18 cellular contexts compared by ENCODE assay signal in the genomic region with DNA sequence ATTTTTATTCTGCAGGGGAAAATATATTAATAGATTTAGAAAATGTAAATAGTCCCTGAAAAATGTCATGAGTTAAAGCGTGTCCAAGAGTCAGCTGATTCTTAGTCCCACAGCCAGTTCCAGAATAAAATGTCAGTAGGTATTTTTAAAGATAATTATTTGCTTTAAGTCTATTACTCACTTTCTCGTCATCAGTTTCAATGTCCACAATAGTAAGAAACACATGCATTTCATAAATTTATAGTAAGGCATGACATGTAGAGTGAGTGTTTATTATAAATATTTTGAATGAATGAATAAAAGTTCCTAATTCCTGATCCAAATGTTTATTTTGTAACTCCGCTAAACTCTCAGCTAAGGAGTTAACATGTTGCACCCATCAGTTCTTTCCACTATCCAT.
DNase-seq lines count a peak whose midpoint lies in the region; ATAC-seq and TF ChIP-seq lines count a peak whose summit lies in the region.
"Had no signal": no experiment of that assay in that cellular context is flagged by ENCODE, and none has a peak within 500 bp of the region (broad histone marks: within the 10 kb centered on the region; RNA-seq: fewer than 3 reads in every experiment).

No MANE protein-coding gene starts in this region.

- TF ChIP-seq CTCF in AG04450 (IDR thresholded peaks at IDR 0.05; ENCODE audit: low read depth, low read length) (no peak), mammary epithelial cell (conservative IDR thresholded peaks at IDR 0.05 in 1 of 2, IDR thresholded peaks at IDR 0.05 in 1 of 2; ENCODE audit: extremely low read depth in 1 of 2, insufficient read depth in 1 of 2, low read depth in 1 of 2, low read length in 2 of 2) (no peak)

- ATAC-seq in GM21515 (IDR thresholded peaks at IDR 0.05; ENCODE audit: unreplicated experiment), result no peak
- ATAC-seq: HepG2, K562, Panc1 had no signal

- H3K4me1 ChIP-seq in mammary epithelial cell (ENCODE audit: insufficient read depth, low read length), result peaks cover 2% of the 10 kb centered on the region
- H3K4me1 ChIP-seq in trophoblast cell (ENCODE audit: control insufficient read depth in 1 of 2, insufficient read depth in 2 of 2, low read length in 2 of 2), result no peaks in the 10 kb centered on the region
- H3K4me1 ChIP-seq: BLaER1 treated with 17β-estradiol and CSF1 and Interleukin-3, amounts not matched to agents 10 nM and 100 nM had no signal

- H3K23ac ChIP-seq in trophoblast cell (ENCODE audit: low read length), result no peak overlapping the region

- POLR2A ChIA-PET in AG04450 (lab: Yijun Ruan, JAX), result no interaction called here

- H2BK12ac ChIP-seq in trophoblast cell (ENCODE audit: low read length), result peak overlapping the region; percentile 9

- no peak overlapping the region for H2AK5ac ChIP-seq in trophoblast cell (ENCODE audit: low read length)

- H2BK5ac ChIP-seq in trophoblast cell (ENCODE audit: low read depth, low read length, poor library complexity), result no peak overlapping the region

- in situ Hi-C loops in mammary epithelial cell (cut with MboI; ENCODE audit: low sequenced_read_pairs in 2 of 2), result no loop called here

- CTCF ChIA-PET in AG04450 (lab: Charles Lee), result no interaction called here
- CTCF ChIA-PET in mammary epithelial cell (lab: Charles Lee; ENCODE audit: low non-redundant PET), result no interaction called here

- no peak overlapping the region for H3K4ac ChIP-seq in trophoblast cell (ENCODE audit: low read depth, low read length)

- no peak overlapping the region for H3K9ac ChIP-seq in mammary epithelial cell (ENCODE audit: insufficient read depth, low read length)
- H3K9ac ChIP-seq in trophoblast cell (ENCODE audit: low read length), result no peak overlapping the region
- H3K9ac ChIP-seq: BLaER1 treated with 17β-estradiol and CSF1 and Interleukin-3, amounts not matched to agents 10 nM and 100 nM had no signal

- H3K27me3 ChIP-seq in AG04450 (ENCODE audit: control insufficient read depth, insufficient read depth, low read length) (no peaks in the 10 kb centered on the region), mammary epithelial cell (ENCODE audit: insufficient read depth, low read length) (no peaks in the 10 kb centered on the region), trophoblast cell (ENCODE audit: insufficient read depth, low read length) (no peaks in the 10 kb centered on the region)
- H3K27me3 ChIP-seq: BLaER1 treated with 17β-estradiol and CSF1 and Interleukin-3, amounts not matched to agents 10 nM and 100 nM; MG63 had no signal

- no peaks in the 10 kb centered on the region for H3K79me1 ChIP-seq in trophoblast cell (ENCODE audit: low read length)

- no peak overlapping the region for H4K8ac ChIP-seq in trophoblast cell (ENCODE audit: low read depth, low read length)

- H2AFZ ChIP-seq in mammary epithelial cell (ENCODE audit: low read depth, low read length) (peak overlapping the region; percentile 82), trophoblast cell (ENCODE audit: insufficient read depth, low read length, poor library complexity) (no peak overlapping the region)

- intact Hi-C loops in mammary epithelial cell (cut with micrococcal nuclease), result no loop called here

- dilution Hi-C loops in mammary epithelial cell (cut with HindIII; ENCODE audit: low sequenced_read_pairs), result no loop called here

- H3K18ac ChIP-seq in trophoblast cell (ENCODE audit: low read length), result no peak overlapping the region

- DNase-seq in AG04450 (ENCODE audit: low read depth, low spot score) (peak; percentile 15), HCEC 1CT (peak; percentile 1), mammary epithelial cell (no peak), trophoblast cell (no peak), iPS-NIHi7 (ENCODE audit: extremely low spot score) (no peak)
- no peak for DNase-seq in activated T-cell treated with anti-CD3 and anti-CD28 coated beads, Interleukin-2, amount 50 U/mL, for 48 hours
- DNase-seq: AML-193; CD4-positive, alpha-beta T cell; DMS53; MG63; NCI-H2029; NCI-H526 treated with DMSO at 0.1 percent for 48 hours; SHP77 treated with DMSO at 0.1 percent for 48 hours had no signal

- no TSS peak for BruUV-seq in mammary epithelial cell (replicated peaks; lab: Mats Ljungman, UMichigan)

- no peak overlapping the region for H3K14ac ChIP-seq in trophoblast cell (ENCODE audit: low read length)

- no peak overlapping the region for H4K12ac ChIP-seq in trophoblast cell (ENCODE audit: low read depth, low read length)

- H2BK120ac ChIP-seq in trophoblast cell (ENCODE audit: insufficient read depth, low read length, poor library complexity), result no peak overlapping the region

- H3K9me3 ChIP-seq in AG04450 (ENCODE audit: control insufficient read depth, insufficient read depth, low read length), result no peaks in the 10 kb centered on the region
- no peaks in the 10 kb centered on the region for H3K9me3 ChIP-seq in mammary epithelial cell (replicated peaks; ENCODE audit: insufficient read depth, low read length)
- H3K9me3 ChIP-seq in trophoblast cell (ENCODE audit: insufficient read depth, low read depth, low read length), result no peaks in the 10 kb centered on the region
- H3K9me3 ChIP-seq: BLaER1 treated with 17β-estradiol and CSF1 and Interleukin-3, amounts not matched to agents 10 nM and 100 nM; MG63 had no signal

- H3K79me2 ChIP-seq in mammary epithelial cell (ENCODE audit: insufficient read depth, low read length), result no peaks in the 10 kb centered on the region
- no peaks in the 10 kb centered on the region for H3K79me2 ChIP-seq in trophoblast cell (ENCODE audit: control insufficient read depth, insufficient read depth, low read length, poor library complexity)

- H4K91ac ChIP-seq in trophoblast cell (ENCODE audit: low read depth, low read length), result no peak overlapping the region

- H3K4me2 ChIP-seq in mammary epithelial cell (ENCODE audit: insufficient read depth, low read depth, low read length) (no peak overlapping the region), trophoblast cell (ENCODE audit: low read length) (no peak overlapping the region)
- H3K4me2 ChIP-seq: BLaER1 treated with 17β-estradiol and CSF1 and Interleukin-3, amounts not matched to agents 10 nM and 100 nM had no signal

- H3K27ac ChIP-seq in AG04450 (ENCODE audit: low read depth, low read length) (peak overlapping the region; percentile 80), mammary epithelial cell (ENCODE audit: insufficient read depth, low read depth, low read length) (no peak overlapping the region), trophoblast cell (ENCODE audit: low read depth, low read length) (no peak overlapping the region)
- H3K27ac ChIP-seq: BLaER1 treated with 17β-estradiol and CSF1 and Interleukin-3, amounts not matched to agents 10 nM and 100 nM had no signal

- 97% methylated on average over 3 of the region's 3 CpGs for WGBS in mammary epithelial cell (ENCODE audit: low coverage, missing lambda C conversion rate)
- WGBS in trophoblast cell (ENCODE audit: extremely low coverage, insufficient coverage, insufficient read length), result no CpG with 5 or more reads among the region's 3 CpGs

- no peak overlapping the region for H3K4me3 ChIP-seq in AG04450 (ENCODE audit: low read depth, low read length)
- no peak overlapping the region for H3K4me3 ChIP-seq in mammary epithelial cell (replicated peaks in 1 of 3; ENCODE audit: insufficient read depth in 1 of 3, low read depth in 2 of 3, low read length in 3 of 3)
- H3K4me3 ChIP-seq in trophoblast cell (ENCODE audit: low read depth, low read length), result no peak overlapping the region
- H3K4me3 ChIP-seq: BLaER1 treated with 17β-estradiol and CSF1 and Interleukin-3, amounts not matched to agents 10 nM and 100 nM; K562; MG63 had no signal

- H3K36me3 ChIP-seq in mammary epithelial cell (ENCODE audit: insufficient read depth, low read length) (no peaks in the 10 kb centered on the region), trophoblast cell (ENCODE audit: control insufficient read depth in 1 of 2, insufficient read depth in 2 of 2, low read length in 2 of 2) (no peaks in the 10 kb centered on the region)
- H3K36me3 ChIP-seq: BLaER1 treated with 17β-estradiol and CSF1 and Interleukin-3, amounts not matched to agents 10 nM and 100 nM; MG63 had no signal

- no peaks in the 10 kb centered on the region for H4K20me1 ChIP-seq in mammary epithelial cell (ENCODE audit: insufficient read depth, low read length)
- H4K20me1 ChIP-seq: BLaER1 treated with 17β-estradiol and CSF1 and Interleukin-3, amounts not matched to agents 10 nM and 100 nM had no signal

Comparison
In these comparisons a context has a peak if more than half of its experiments do, and no peak if none do; other contexts are left out.
1. DNase-seq: peak in AG04450 (single experiment) and HCEC 1CT (single experiment); none in mammary epithelial cell (single experiment), trophoblast cell (0 of 2), activated T-cell treated with anti-CD3 and anti-CD28 coated beads, Interleukin-2, amount 50 U/mL, for 48 hours (0 of 2) and iPS-NIHi7 (single experiment).